19 cellular contexts compared by ENCODE assay signal in the genomic region with DNA sequence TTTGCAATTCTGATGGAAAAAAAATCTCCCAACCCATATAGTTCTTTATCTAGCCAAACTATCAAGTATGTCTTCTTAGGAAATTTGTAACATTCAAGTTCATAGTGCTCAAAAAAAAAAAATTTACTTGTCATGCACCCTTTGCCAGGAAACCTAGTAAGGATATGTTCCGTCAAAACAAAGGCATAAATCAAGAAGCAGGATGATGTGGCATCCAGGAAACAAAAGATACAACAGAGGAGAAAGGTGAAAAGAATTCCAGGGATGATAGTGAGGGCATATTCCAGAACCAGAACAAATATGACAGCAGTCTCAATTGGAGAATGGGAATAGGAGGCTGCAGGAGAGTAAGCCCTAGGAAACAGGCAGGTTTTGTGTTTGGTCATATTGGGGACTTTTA.
DNase-seq lines count a peak whose midpoint lies in the region; ATAC-seq and TF ChIP-seq lines count a peak whose summit lies in the region.
"Had no signal": no experiment of that assay in that cellular context is flagged by ENCODE, and none has a peak within 500 bp of the region (broad histone marks: within the 10 kb centered on the region; RNA-seq: fewer than 3 reads in every experiment).

No MANE protein-coding gene starts in this region.

- CTCF ChIA-PET in HEK293 (lab: Yijun Ruan, JAX) = no interaction called here

- H3K4me3 ChIP-seq in HEK293 (ENCODE audit: low read depth, low read length) (no peak overlapping the region), MG63 (no peak overlapping the region)
- H3K4me3 ChIP-seq: thoracic aorta had no signal

- peak overlapping the region; percentile 94 for H3K27ac Mint-ChIP-seq in osteocyte (ENCODE audit: unreplicated experiment)
- H3K27ac Mint-ChIP-seq: CD8-positive, alpha-beta T cell; WTC11 had no signal

- DNase-seq in fibroblast of peridontal ligament (ENCODE audit: extremely low read depth) = peak; percentile 40
- DNase-seq in osteocyte (ENCODE audit: extremely low spot score, unreplicated experiment) = no peak
- DNase-seq in GDM1 (lab: John Stamatoyannopoulos, UW) = no peak
- no peak for DNase-seq in MG63
- DNase-seq in stimulated activated naive CD8-positive, alpha-beta T cell treated with anti-CD3 and anti-CD28 coated beads, Interleukin-15, Interleukin-2, amounts not matched to agents 100 U/mL and 50 U/mL, for 24 hours = no peak
- DNase-seq: activated CD4-positive, alpha-beta T cell treated with anti-CD3 and anti-CD28 coated beads, Interleukin-2, amount 50 U/mL, for 48 hours; activated naive CD4-positive, alpha-beta T cell; activated T-cell treated with anti-CD3 and anti-CD28 coated beads for 4 hours; aorta; CD8-positive, alpha-beta T cell; hypothalamus; kidney; NCI-H1105; NCI-H526; right cardiac atrium had no signal

- peaks cover 54 to 72% of the 10 kb centered on the region in 2 experiments for H3K36me3 ChIP-seq in HEK293 (ENCODE audit: control insufficient read depth in 2 of 2, insufficient read depth in 1 of 2, low read length in 2 of 2)
- peaks cover 38% of the 10 kb centered on the region for H3K36me3 ChIP-seq in MG63

- H3K27me3 ChIP-seq in MG63 = no peaks in the 10 kb centered on the region

- ATAC-seq in SK-N-SH treated with all-trans-retinoic acid at 6 μM for 48 hours = peak; percentile 13; the same call in 1 of the 3 replicates
- ATAC-seq in stimulated activated naive CD8-positive, alpha-beta T cell treated with anti-CD3 and anti-CD28 coated beads, Interleukin-15, Interleukin-2, amounts not matched to agents 100 U/mL and 50 U/mL, for 24 hours = no peak
- ATAC-seq: CD8-positive, alpha-beta T cell; right cardiac atrium; WTC11 had no signal

- H3K36me3 Mint-ChIP-seq in osteocyte (ENCODE audit: unreplicated experiment) = peaks cover 25% of the 10 kb centered on the region
- H3K36me3 Mint-ChIP-seq: WTC11 had no signal

- no peaks in the 10 kb centered on the region for H3K27me3 Mint-ChIP-seq in osteocyte (ENCODE audit: unreplicated experiment)

- H3K4me1 Mint-ChIP-seq in osteocyte (ENCODE audit: unreplicated experiment) = peaks cover 21% of the 10 kb centered on the region

- H3K9me3 ChIP-seq in HEK293 (ENCODE audit: control insufficient read depth, insufficient read depth, low read depth, low read length) (no peaks in the 10 kb centered on the region), MG63 (no peaks in the 10 kb centered on the region)
- H3K9me3 ChIP-seq: thoracic aorta had no signal

- no peaks in the 10 kb centered on the region for H3K4me1 ChIP-seq in HEK293 (ENCODE audit: control insufficient read depth, insufficient read depth, low read length)

- POLR2A ChIA-PET in HEK293 (lab: Yijun Ruan, JAX) = no interaction called here

- H3K4me3 Mint-ChIP-seq in osteocyte (ENCODE audit: unreplicated experiment) = no peak overlapping the region
- H3K4me3 Mint-ChIP-seq: CD8-positive, alpha-beta T cell; WTC11 had no signal

- TF ChIP-seq CTCF in HEK293 (tag by site-specific recombination; IDR thresholded peaks at IDR 0.05) (no peak), osteocyte (IDR thresholded peaks at IDR 0.05) (no peak)

- H3K27ac ChIP-seq in HEK293 (ENCODE audit: extremely low read depth, low read depth, low read length) = no peak overlapping the region
- H3K27ac ChIP-seq: thoracic aorta had no signal

- H3K9me3 Mint-ChIP-seq in osteocyte (ENCODE audit: unreplicated experiment) = no peaks in the 10 kb centered on the region
- H3K9me3 Mint-ChIP-seq: CD8-positive, alpha-beta T cell; WTC11 had no signal

TF ChIP-seq in HEK293, 187 proteins besides CTCF, POLR2A, EP300 and RAD21:
- TF ChIP-seq ZNF549 (tag by site-specific recombination; IDR thresholded peaks at IDR 0.05) (no peak), ZNF600 (tag by site-specific recombination; IDR thresholded peaks at IDR 0.05) (peak; percentile 95), ZNF354C (tag by site-specific recombination; IDR thresholded peaks at IDR 0.05; ENCODE audit: borderline replicate concordance, low read depth) (no peak), ZNF530 (tag by site-specific recombination; IDR thresholded peaks at IDR 0.05; ENCODE audit: low read depth) (no peak), ZBTB1 (tag by site-specific recombination; IDR thresholded peaks at IDR 0.05) (no peak)
- TF ChIP-seq, protein P1, sequence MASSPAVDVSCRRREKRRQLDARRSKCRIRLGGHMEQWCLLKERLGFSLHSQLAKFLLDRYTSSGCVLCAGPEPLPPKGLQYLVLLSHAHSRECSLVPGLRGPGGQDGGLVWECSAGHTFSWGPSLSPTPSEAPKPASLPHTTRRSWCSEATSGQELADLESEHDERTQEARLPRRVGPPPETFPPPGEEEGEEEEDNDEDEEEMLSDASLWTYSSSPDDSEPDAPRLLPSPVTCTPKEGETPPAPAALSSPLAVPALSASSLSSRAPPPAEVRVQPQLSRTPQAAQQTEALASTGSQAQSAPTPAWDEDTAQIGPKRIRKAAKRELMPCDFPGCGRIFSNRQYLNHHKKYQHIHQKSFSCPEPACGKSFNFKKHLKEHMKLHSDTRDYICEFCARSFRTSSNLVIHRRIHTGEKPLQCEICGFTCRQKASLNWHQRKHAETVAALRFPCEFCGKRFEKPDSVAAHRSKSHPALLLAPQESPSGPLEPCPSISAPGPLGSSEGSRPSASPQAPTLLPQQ (tag by site-specific recombination; IDR thresholded peaks at IDR 0.05) = no peak

TF ChIP-seq in SK-N-SH treated with all-trans-retinoic acid at 6 μM for 48 hours, 23 proteins besides CTCF, POLR2A, EP300 and RAD21 (continues in another document):
- TF ChIP-seq TCF4 (CRISPR knock-in tag; IDR thresholded peaks at IDR 0.05; ENCODE audit: borderline replicate concordance) (no peak), ESRRG (CRISPR knock-in tag; IDR thresholded peaks at IDR 0.05) (no peak), ISL1 (CRISPR knock-in tag; IDR thresholded peaks at IDR 0.05) (no peak), BACH2 (CRISPR knock-in tag; IDR thresholded peaks at IDR 0.05; ENCODE audit: borderline replicate concordance) (no peak), RARB (CRISPR knock-in tag; IDR thresholded peaks at IDR 0.05) (no peak), TOX (CRISPR knock-in tag; IDR thresholded peaks at IDR 0.05; ENCODE audit: borderline replicate concordance) (no peak), ZC3H10 (CRISPR knock-in tag; IDR thresholded peaks at IDR 0.05) (no peak), ZNF8 (CRISPR knock-in tag; IDR thresholded peaks at IDR 0.05) (no peak), CSDC2 (CRISPR knock-in tag; IDR thresholded peaks at IDR 0.05) (no peak), ARNTL (CRISPR knock-in tag; IDR thresholded peaks at IDR 0.05; ENCODE audit: borderline replicate concordance, low read depth) (no peak), ZFP30 (CRISPR knock-in tag; IDR thresholded peaks at IDR 0.05) (no peak)
- TF ChIP-seq, protein P2, sequence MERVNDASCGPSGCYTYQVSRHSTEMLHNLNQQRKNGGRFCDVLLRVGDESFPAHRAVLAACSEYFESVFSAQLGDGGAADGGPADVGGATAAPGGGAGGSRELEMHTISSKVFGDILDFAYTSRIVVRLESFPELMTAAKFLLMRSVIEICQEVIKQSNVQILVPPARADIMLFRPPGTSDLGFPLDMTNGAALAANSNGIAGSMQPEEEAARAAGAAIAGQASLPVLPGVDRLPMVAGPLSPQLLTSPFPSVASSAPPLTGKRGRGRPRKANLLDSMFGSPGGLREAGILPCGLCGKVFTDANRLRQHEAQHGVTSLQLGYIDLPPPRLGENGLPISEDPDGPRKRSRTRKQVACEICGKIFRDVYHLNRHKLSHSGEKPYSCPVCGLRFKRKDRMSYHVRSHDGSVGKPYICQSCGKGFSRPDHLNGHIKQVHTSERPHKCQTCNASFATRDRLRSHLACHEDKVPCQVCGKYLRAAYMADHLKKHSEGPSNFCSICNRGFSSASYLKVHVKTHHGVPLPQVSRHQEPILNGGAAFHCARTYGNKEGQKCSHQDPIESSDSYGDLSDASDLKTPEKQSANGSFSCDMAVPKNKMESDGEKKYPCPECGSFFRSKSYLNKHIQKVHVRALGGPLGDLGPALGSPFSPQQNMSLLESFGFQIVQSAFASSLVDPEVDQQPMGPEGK (CRISPR knock-in tag; IDR thresholded peaks at IDR 0.05; ENCODE audit: borderline replicate concordance) = no peak
- TF ChIP-seq, protein P3, sequence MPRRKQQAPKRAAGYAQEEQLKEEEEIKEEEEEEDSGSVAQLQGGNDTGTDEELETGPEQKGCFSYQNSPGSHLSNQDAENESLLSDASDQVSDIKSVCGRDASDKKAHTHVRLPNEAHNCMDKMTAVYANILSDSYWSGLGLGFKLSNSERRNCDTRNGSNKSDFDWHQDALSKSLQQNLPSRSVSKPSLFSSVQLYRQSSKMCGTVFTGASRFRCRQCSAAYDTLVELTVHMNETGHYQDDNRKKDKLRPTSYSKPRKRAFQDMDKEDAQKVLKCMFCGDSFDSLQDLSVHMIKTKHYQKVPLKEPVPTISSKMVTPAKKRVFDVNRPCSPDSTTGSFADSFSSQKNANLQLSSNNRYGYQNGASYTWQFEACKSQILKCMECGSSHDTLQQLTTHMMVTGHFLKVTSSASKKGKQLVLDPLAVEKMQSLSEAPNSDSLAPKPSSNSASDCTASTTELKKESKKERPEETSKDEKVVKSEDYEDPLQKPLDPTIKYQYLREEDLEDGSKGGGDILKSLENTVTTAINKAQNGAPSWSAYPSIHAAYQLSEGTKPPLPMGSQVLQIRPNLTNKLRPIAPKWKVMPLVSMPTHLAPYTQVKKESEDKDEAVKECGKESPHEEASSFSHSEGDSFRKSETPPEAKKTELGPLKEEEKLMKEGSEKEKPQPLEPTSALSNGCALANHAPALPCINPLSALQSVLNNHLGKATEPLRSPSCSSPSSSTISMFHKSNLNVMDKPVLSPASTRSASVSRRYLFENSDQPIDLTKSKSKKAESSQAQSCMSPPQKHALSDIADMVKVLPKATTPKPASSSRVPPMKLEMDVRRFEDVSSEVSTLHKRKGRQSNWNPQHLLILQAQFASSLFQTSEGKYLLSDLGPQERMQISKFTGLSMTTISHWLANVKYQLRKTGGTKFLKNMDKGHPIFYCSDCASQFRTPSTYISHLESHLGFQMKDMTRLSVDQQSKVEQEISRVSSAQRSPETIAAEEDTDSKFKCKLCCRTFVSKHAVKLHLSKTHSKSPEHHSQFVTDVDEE (CRISPR knock-in tag; IDR thresholded peaks at IDR 0.05) = no peak
- TF ChIP-seq, protein P4, sequence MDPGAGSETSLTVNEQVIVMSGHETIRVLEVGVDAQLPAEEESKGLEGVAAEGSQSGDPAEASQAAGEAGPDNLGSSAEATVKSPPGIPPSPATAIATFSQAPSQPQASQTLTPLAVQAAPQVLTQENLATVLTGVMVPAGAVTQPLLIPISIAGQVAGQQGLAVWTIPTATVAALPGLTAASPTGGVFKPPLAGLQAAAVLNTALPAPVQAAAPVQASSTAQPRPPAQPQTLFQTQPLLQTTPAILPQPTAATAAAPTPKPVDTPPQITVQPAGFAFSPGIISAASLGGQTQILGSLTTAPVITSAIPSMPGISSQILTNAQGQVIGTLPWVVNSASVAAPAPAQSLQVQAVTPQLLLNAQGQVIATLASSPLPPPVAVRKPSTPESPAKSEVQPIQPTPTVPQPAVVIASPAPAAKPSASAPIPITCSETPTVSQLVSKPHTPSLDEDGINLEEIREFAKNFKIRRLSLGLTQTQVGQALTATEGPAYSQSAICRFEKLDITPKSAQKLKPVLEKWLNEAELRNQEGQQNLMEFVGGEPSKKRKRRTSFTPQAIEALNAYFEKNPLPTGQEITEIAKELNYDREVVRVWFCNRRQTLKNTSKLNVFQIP (CRISPR knock-in tag; IDR thresholded peaks at IDR 0.05; ENCODE audit: borderline replicate concordance, low read depth) = no peak
